10 cellular contexts compared by ENCODE assay signal in genomic region chr2:98806266-98806697, GRCh38.
DNase-seq lines count a peak whose midpoint lies in the region; ATAC-seq and TF ChIP-seq lines count a peak whose summit lies in the region.
"Had no signal": no experiment of that assay in that cellular context is flagged by ENCODE, and none has a peak within 500 bp of the region (broad histone marks: within the 10 kb centered on the region; RNA-seq: fewer than 3 reads in every experiment).

No MANE protein-coding gene starts in this region.

- no peaks in the 10 kb centered on the region for H3K27me3 ChIP-seq in lower lobe of right lung (ENCODE audit: low read depth)

- peaks cover 41% of the 10 kb centered on the region for H3K4me1 ChIP-seq in lower lobe of right lung

- DNase-seq in AG08395 (ENCODE audit: low spot score) (peak; percentile 19), NCI-H2171 treated with DMSO at 0.1 percent for 48 hours (lab: John Stamatoyannopoulos, UW) (peak; percentile 54), dermis blood vessel endothelial cell (peak; percentile 60), lower lobe of right lung (peak; percentile 83), HuH-7.5 (ENCODE audit: low spot score) (no peak), NCI-H82 (lab: John Stamatoyannopoulos, UW) (no peak), HT-29 (ENCODE audit: low spot score) (no peak)
- DNase-seq: immature natural killer cell had no signal

- no peaks in the 10 kb centered on the region for H3K9me3 ChIP-seq in lower lobe of right lung

- intact Hi-C loops in lower lobe of right lung (cut with DNase I), result no loop called here

- no peaks in the 10 kb centered on the region for H3K36me3 ChIP-seq in lower lobe of right lung

- H3K4me3 ChIP-seq in lower lobe of right lung, result no peak overlapping the region
- H3K4me3 ChIP-seq: K562 had no signal

- ATAC-seq in lower lobe of right lung, result peak; percentile 83 to 85
- ATAC-seq in GM21390 (IDR thresholded peaks at IDR 0.05; ENCODE audit: unreplicated experiment), result no peak
- ATAC-seq: K562 had no signal

- peak overlapping the region; percentile 71 for H3K27ac ChIP-seq in lower lobe of right lung

- no peak for TF ChIP-seq CTCF in lower lobe of right lung (IDR thresholded peaks at IDR 0.05)

Comparison
In these comparisons a context has a peak if more than half of its experiments do, and no peak if none do; other contexts are left out.
1. DNase-seq: peak in AG08395 (single experiment), NCI-H2171 treated with DMSO at 0.1 percent for 48 hours (single experiment), dermis blood vessel endothelial cell (single experiment) and lower lobe of right lung (single experiment); none in HuH-7.5 (single experiment), NCI-H82 (single experiment) and HT-29 (single experiment).